Comparison of ENCODE assay signal across 9 cellular contexts in the genomic region with DNA sequence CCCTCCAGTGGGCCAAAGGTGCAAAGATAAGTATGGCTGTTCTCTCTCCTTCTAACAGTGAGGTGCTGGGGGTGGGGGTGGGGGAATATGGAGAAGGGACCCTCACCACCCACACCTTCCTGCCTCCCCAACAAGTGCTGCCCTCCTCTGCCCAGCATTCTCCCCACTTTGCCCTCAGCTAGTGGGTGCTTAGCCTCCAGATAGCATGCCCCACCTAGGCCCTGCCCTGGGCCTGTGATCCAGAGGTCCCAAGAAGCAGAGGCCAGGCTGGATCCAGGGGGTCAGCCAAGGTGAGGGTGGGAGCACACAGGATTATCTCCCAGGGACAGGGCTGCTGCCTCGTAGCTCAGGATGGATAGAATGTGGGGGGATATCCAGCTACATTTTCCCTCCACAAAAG. TPM values are rescaled to one million over a fixed set of nuclear protein-coding genes. Genes with fewer than 3 reads are reported as not detected.
DNase-seq lines count a peak whose midpoint lies in the region; ATAC-seq and TF ChIP-seq lines count a peak whose summit lies in the region.
"Had no signal": no experiment of that assay in that cellular context is flagged by ENCODE, and none has a peak within 500 bp of the region (broad histone marks: within the 10 kb centered on the region; RNA-seq: fewer than 3 reads in every experiment).

No MANE protein-coding gene starts in this region.

- H3K27ac ChIP-seq in HL-60 (replicated peaks) (no peak overlapping the region), right cardiac atrium (ENCODE audit: low read length) (no peak overlapping the region)

- peaks cover 30% of the 10 kb centered on the region for H3K4me1 Mint-ChIP-seq in activated CD8-positive, alpha-beta T cell treated with anti-CD3 and anti-CD28 coated beads, Interleukin-2, amount 10 ng/mL, durations not matched to agents 7 days and 5 days (ENCODE audit: low read depth)
- H3K4me1 Mint-ChIP-seq in stimulated activated effector memory CD8-positive, alpha-beta T cell treated with anti-CD3 and anti-CD28 coated beads, Interleukin-12 subunit alpha, Interleukin-12 subunit beta, amount 100 ng/mL, for 72 hours, result peaks cover 43% of the 10 kb centered on the region

- H3K4me1 ChIP-seq in right cardiac atrium (ENCODE audit: control insufficient read depth, insufficient read depth, low read length), result no peaks in the 10 kb centered on the region

- POLR2A ChIA-PET in activated CD8-positive, alpha-beta T cell treated with anti-CD3 and anti-CD28 coated beads, Interleukin-2, amount 10 ng/mL, durations not matched to agents 7 days and 5 days (lab: Charles Lee), result interaction anchor here (1.2 kb wide), 1 partner anchor 20 kb away, joined by 3 read pairs; the partner anchor contains the start of gene CENPB

- no peaks in the 10 kb centered on the region for H3K27me3 Mint-ChIP-seq in activated CD8-positive, alpha-beta T cell treated with anti-CD3 and anti-CD28 coated beads, Interleukin-2, amount 10 ng/mL, durations not matched to agents 7 days and 5 days (ENCODE audit: low read depth)

- intact Hi-C loops in right cardiac atrium (cut with DNase I), result loop anchor here in 2 of 4 donors (5.0 to 10.0 kb wide), 2 partner anchors 89 to 92 kb away; no protein-coding TSS in a partner anchor

- ATAC-seq in activated CD8-positive, alpha-beta T cell treated with anti-CD3 and anti-CD28 coated beads, Interleukin-2, amount 10 ng/mL, durations not matched to agents 7 days and 5 days, result no peak
- ATAC-seq in right cardiac atrium (no peak), GM18870 (IDR thresholded peaks at IDR 0.05; ENCODE audit: unreplicated experiment) (no peak), HG02973 (IDR thresholded peaks at IDR 0.05; ENCODE audit: unreplicated experiment) (no peak), GM21576 (IDR thresholded peaks at IDR 0.05; ENCODE audit: unreplicated experiment) (no peak)
- no peak for ATAC-seq in stimulated activated effector memory CD8-positive, alpha-beta T cell treated with anti-CD3 and anti-CD28 coated beads, Interleukin-12 subunit alpha, Interleukin-12 subunit beta, amount 100 ng/mL, for 72 hours

- TF ChIP-seq CTCF in HL-60 (IDR thresholded peaks at IDR 0.05; ENCODE audit: insufficient read depth, low read length), result no peak

- H3K27me3 ChIP-seq in HL-60 (ENCODE audit: insufficient read depth, poor library complexity, severe bottlenecking) (no peaks in the 10 kb centered on the region), right cardiac atrium (ENCODE audit: control insufficient read depth, insufficient read depth) (no peaks in the 10 kb centered on the region)

- peak overlapping the region; percentile 99 for H3K4me3 ChIP-seq in HL-60 (replicated peaks; ENCODE audit: insufficient read depth, low read length)
- no peak overlapping the region for H3K4me3 ChIP-seq in right cardiac atrium (ENCODE audit: low read length)

- peak overlapping the region; percentile 89 for H3K4me3 Mint-ChIP-seq in activated CD8-positive, alpha-beta T cell treated with anti-CD3 and anti-CD28 coated beads, Interleukin-2, amount 10 ng/mL, durations not matched to agents 7 days and 5 days
- H3K4me3 Mint-ChIP-seq in stimulated activated effector memory CD8-positive, alpha-beta T cell treated with anti-CD3 and anti-CD28 coated beads, Interleukin-12 subunit alpha, Interleukin-12 subunit beta, amount 100 ng/mL, for 72 hours, result peak overlapping the region; percentile 86

- CTCF ChIA-PET in activated CD8-positive, alpha-beta T cell treated with anti-CD3 and anti-CD28 coated beads, Interleukin-2, amount 10 ng/mL, durations not matched to agents 7 days and 5 days (lab: Charles Lee), result interaction anchor here (0.7 to 5.8 kb wide), 8 partner anchors 13 to 314 kb away, joined by 3 to 33 read pairs (median 4); partner anchors contain the start of genes AP5S1 and CENPB

- no peaks in the 10 kb centered on the region for H3K9me3 Mint-ChIP-seq in activated CD8-positive, alpha-beta T cell treated with anti-CD3 and anti-CD28 coated beads, Interleukin-2, amount 10 ng/mL, durations not matched to agents 7 days and 5 days (ENCODE audit: insufficient read depth)
- H3K9me3 Mint-ChIP-seq in stimulated activated effector memory CD8-positive, alpha-beta T cell treated with anti-CD3 and anti-CD28 coated beads, Interleukin-12 subunit alpha, Interleukin-12 subunit beta, amount 100 ng/mL, for 72 hours, result no peaks in the 10 kb centered on the region

- no peak overlapping the region for H3K27ac Mint-ChIP-seq in activated CD8-positive, alpha-beta T cell treated with anti-CD3 and anti-CD28 coated beads, Interleukin-2, amount 10 ng/mL, durations not matched to agents 7 days and 5 days
- H3K27ac Mint-ChIP-seq in stimulated activated effector memory CD8-positive, alpha-beta T cell treated with anti-CD3 and anti-CD28 coated beads, Interleukin-12 subunit alpha, Interleukin-12 subunit beta, amount 100 ng/mL, for 72 hours, result no peak overlapping the region

- 70% methylated on average over 1 of the region's 1 CpG for WGBS in right cardiac atrium

- no peaks in the 10 kb centered on the region for H3K9me3 ChIP-seq in right cardiac atrium (ENCODE audit: control insufficient read depth, low read length)

- H3K36me3 Mint-ChIP-seq in activated CD8-positive, alpha-beta T cell treated with anti-CD3 and anti-CD28 coated beads, Interleukin-2, amount 10 ng/mL, durations not matched to agents 7 days and 5 days (ENCODE audit: low read depth), result no peaks in the 10 kb centered on the region
- H3K36me3 Mint-ChIP-seq in stimulated activated effector memory CD8-positive, alpha-beta T cell treated with anti-CD3 and anti-CD28 coated beads, Interleukin-12 subunit alpha, Interleukin-12 subunit beta, amount 100 ng/mL, for 72 hours, result peaks cover 11% of the 10 kb centered on the region

- no peak for DNase-seq in HL-60 (ENCODE audit: low read depth in 1 of 2, low spot score in 1 of 2)
- DNase-seq in activated CD8-positive, alpha-beta T cell treated with anti-CD3 and anti-CD28 coated beads, Interleukin-2, amount 10 ng/mL, durations not matched to agents 7 days and 5 days, result no peak
- DNase-seq in right cardiac atrium, result peak; percentile 9 to 32 (median 16)
- DNase-seq in stimulated activated effector memory CD8-positive, alpha-beta T cell treated with anti-CD3 and anti-CD28 coated beads, Interleukin-12 subunit alpha, Interleukin-12 subunit beta, amount 100 ng/mL, for 72 hours (ENCODE audit: low spot score in 2 of 2), result no peak
- DNase-seq in KG1 (lab: John Stamatoyannopoulos, UW), result no peak
- DNase-seq: kidney glomerular epithelial cell had no signal

RNA-seq across cellular contexts. Expression of gene ADISSP, which starts 1.2 kb away (rescaled TPM):
- total RNA-seq in activated CD8-positive, alpha-beta T cell treated with anti-CD3 and anti-CD28 coated beads, Interleukin-2, amount 10 ng/mL, durations not matched to agents 7 days and 5 days, result 10 to 100 TPM; 37.4 to 38.5 TPM
- total RNA-seq in right cardiac atrium, result 10 to 100 TPM; 11.7 to 13.7 (median 12.1) TPM
- 12.6 TPM for polyA plus RNA-seq in right cardiac atrium

RNA-seq across cellular contexts. Expression of gene SPEF1, which starts 14.9 kb away (rescaled TPM):
- under 1 TPM; 0.16 TPM for total RNA-seq in activated CD8-positive, alpha-beta T cell treated with anti-CD3 and anti-CD28 coated beads, Interleukin-2, amount 10 ng/mL, durations not matched to agents 7 days and 5 days
- total RNA-seq in right cardiac atrium, result under 1 TPM in 1 of 4 donors, not detected in 3; 0.50 TPM
- polyA plus RNA-seq in right cardiac atrium, result 0.07 TPM

RNA-seq across cellular contexts. Expression of gene CENPB, which starts 20.2 kb away (rescaled TPM):
- 10 to 100 TPM; 87.1 to 92.0 TPM for total RNA-seq in activated CD8-positive, alpha-beta T cell treated with anti-CD3 and anti-CD28 coated beads, Interleukin-2, amount 10 ng/mL, durations not matched to agents 7 days and 5 days
- 10 to 100 TPM; 63.9 to 92.7 (median 72.1) TPM for total RNA-seq in right cardiac atrium
- polyA plus RNA-seq in right cardiac atrium, result 67.4 TPM

RNA-seq across cellular contexts. Expression of gene CDC25B, which starts 29.7 kb away (rescaled TPM):
- 100 to 1,000 TPM; 294 to 298 TPM for total RNA-seq in activated CD8-positive, alpha-beta T cell treated with anti-CD3 and anti-CD28 coated beads, Interleukin-2, amount 10 ng/mL, durations not matched to agents 7 days and 5 days
- total RNA-seq in right cardiac atrium, result 10 to 100 TPM in 3 of 4 donors, 1 to 10 TPM in 1; 10.0 to 12.2 (median 11.4) TPM
- 7.9 TPM for polyA plus RNA-seq in right cardiac atrium

RNA-seq across cellular contexts. Expression of gene HSPA12B, which starts 33.9 kb away (rescaled TPM):
- not detected for total RNA-seq in activated CD8-positive, alpha-beta T cell treated with anti-CD3 and anti-CD28 coated beads, Interleukin-2, amount 10 ng/mL, durations not matched to agents 7 days and 5 days
- 10 to 100 TPM in 1 of 4 donors, 1 to 10 TPM in 3; 6.1 to 13.0 (median 7.1) TPM for total RNA-seq in right cardiac atrium
- 8.9 TPM for polyA plus RNA-seq in right cardiac atrium

Comparison
In these comparisons a context has a peak if more than half of its experiments do, and no peak if none do; other contexts are left out.
1. DNase-seq: peak in right cardiac atrium (3 of 3); none in HL-60 (0 of 2), activated CD8-positive, alpha-beta T cell treated with anti-CD3 and anti-CD28 coated beads, Interleukin-2, amount 10 ng/mL, durations not matched to agents 7 days and 5 days (single experiment), stimulated activated effector memory CD8-positive, alpha-beta T cell treated with anti-CD3 and anti-CD28 coated beads, Interleukin-12 subunit alpha, Interleukin-12 subunit beta, amount 100 ng/mL, for 72 hours (0 of 2) and KG1 (single experiment).